ENCODE assay signal across 1 cellular context in genomic region chr22:37610153-37610475, GRCh38.
TF ChIP-seq lines count a peak whose summit lies in the region.

No MANE protein-coding gene starts in this region.

TF ChIP-seq in HepG2, 621 proteins besides CTCF, POLR2A, EP300 and RAD21:
- TF ChIP-seq NR2C2 (CRISPR knock-in tag; IDR thresholded peaks at IDR 0.05; ENCODE audit: borderline replicate concordance) (0 out of 2 replicates have a peak, but pooled peaks have one; percentile 1), GMEB1 (CRISPR knock-in tag; IDR thresholded peaks at IDR 0.05; ENCODE audit: borderline replicate concordance) (0 out of 2 replicates have a peak, but pooled peaks have one; percentile 16)
- TF ChIP-seq, protein P1, sequence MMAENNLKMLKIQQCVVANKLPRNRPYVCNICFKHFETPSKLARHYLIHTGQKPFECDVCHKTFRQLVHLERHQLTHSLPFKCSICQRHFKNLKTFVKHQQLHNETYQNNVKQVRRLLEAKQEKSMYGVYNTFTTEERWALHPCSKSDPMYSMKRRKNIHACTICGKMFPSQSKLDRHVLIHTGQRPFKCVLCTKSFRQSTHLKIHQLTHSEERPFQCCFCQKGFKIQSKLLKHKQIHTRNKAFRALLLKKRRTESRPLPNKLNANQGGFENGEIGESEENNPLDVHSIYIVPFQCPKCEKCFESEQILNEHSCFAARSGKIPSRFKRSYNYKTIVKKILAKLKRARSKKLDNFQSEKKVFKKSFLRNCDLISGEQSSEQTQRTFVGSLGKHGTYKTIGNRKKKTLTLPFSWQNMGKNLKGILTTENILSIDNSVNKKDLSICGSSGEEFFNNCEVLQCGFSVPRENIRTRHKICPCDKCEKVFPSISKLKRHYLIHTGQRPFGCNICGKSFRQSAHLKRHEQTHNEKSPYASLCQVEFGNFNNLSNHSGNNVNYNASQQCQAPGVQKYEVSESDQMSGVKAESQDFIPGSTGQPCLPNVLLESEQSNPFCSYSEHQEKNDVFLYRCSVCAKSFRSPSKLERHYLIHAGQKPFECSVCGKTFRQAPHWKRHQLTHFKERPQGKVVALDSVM (CRISPR knock-in tag; IDR thresholded peaks at IDR 0.05): peak; percentile 17; the same call in 1 of the 2 replicates
